Comparison of ENCODE assay signal across 2 cellular contexts in genomic region chr14:92801917-92802316, GRCh38.
TF ChIP-seq lines count a peak whose summit lies in the region.

No MANE protein-coding gene starts in this region.

TF ChIP-seq in SK-N-SH, 30 proteins besides CTCF, POLR2A, EP300 and RAD21 (continued from another document):
- TF ChIP-seq ZBTB33 (IDR thresholded peaks at IDR 0.05; ENCODE audit: borderline replicate concordance, low read depth) (no peak), FOSL2 (IDR thresholded peaks at IDR 0.05; ENCODE audit: borderline replicate concordance, low read depth) (no peak), ELF1 (IDR thresholded peaks at IDR 0.05) (no peak), FOXM1 (IDR thresholded peaks at IDR 0.05; ENCODE audit: low read depth) (no peak), USF1 (IDR thresholded peaks at IDR 0.05; ENCODE audit: borderline replicate concordance, low read depth) (no peak), USF2 (IDR thresholded peaks at IDR 0.05; ENCODE audit: borderline replicate concordance, low read depth, low read length) (no peak), EZH2phosphoT487 (IDR thresholded peaks at IDR 0.05; ENCODE audit: borderline replicate concordance, low read depth) (no peak)
TF ChIP-seq in SK-N-SH: peak in this region for 0.

TF ChIP-seq in SK-N-SH treated with all-trans-retinoic acid at 6 μM for 48 hours, 23 proteins besides CTCF, POLR2A, EP300 and RAD21 (continued from another document):
- TF ChIP-seq ZNF565 (CRISPR knock-in tag; conservative IDR thresholded peaks at IDR 0.05; ENCODE audit: low read depth) (no peak), CSDC2 (CRISPR knock-in tag; IDR thresholded peaks at IDR 0.05) (no peak)
